Comparison of ENCODE assay signal across 1 cellular context in the genomic region with DNA sequence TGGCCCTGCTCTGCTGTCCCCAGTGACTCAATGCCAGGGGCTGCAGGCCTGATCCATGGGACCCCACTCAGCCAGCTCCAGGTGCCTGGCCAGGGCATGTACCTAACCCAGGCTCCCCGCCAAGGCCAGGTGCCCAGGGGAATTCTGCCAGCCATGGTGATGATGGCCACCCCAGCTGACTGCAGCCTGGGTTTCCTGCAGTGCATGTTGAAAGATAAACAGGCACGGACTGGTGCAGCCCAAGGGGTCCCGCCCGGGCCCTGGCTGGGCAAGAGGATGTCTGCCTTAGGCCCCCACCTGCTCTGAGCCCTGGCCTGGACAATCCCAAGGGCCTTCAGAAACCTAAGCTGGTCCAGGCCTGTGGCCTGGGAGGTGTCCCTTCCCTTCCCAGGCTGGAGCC.
TF ChIP-seq lines count a peak whose summit lies in the region.

No MANE protein-coding gene starts in this region.

TF ChIP-seq in WTC11, 78 proteins besides CTCF, POLR2A, EP300 and RAD21 (continued from another document):
- TF ChIP-seq AFF4 (CRISPR knock-in tag; IDR thresholded peaks at IDR 0.05; ENCODE audit: borderline replicate concordance) = no peak
- no peak for TF ChIP-seq FOXK1 (CRISPR knock-in tag; IDR thresholded peaks at IDR 0.05)
- no peak for TF ChIP-seq ZNF512 (CRISPR knock-in tag; IDR thresholded peaks at IDR 0.05; ENCODE audit: borderline replicate concordance)
- TF ChIP-seq NFYB (CRISPR knock-in tag; conservative IDR thresholded peaks at IDR 0.05; ENCODE audit: low read depth) = no peak
- TF ChIP-seq ARID4B (CRISPR knock-in tag; IDR thresholded peaks at IDR 0.05; ENCODE audit: borderline replicate concordance) = no peak
- no peak for TF ChIP-seq PRDM15 (CRISPR knock-in tag; IDR thresholded peaks at IDR 0.05)
- TF ChIP-seq GRHL2 (CRISPR knock-in tag; IDR thresholded peaks at IDR 0.05; ENCODE audit: insufficient replicate concordance, severe bottlenecking) = no peak
- TF ChIP-seq ZNF423 (CRISPR knock-in tag; IDR thresholded peaks at IDR 0.05) = no peak
- TF ChIP-seq ZSCAN18 (CRISPR knock-in tag; IDR thresholded peaks at IDR 0.05) = no peak
- no peak for TF ChIP-seq HMGA2 (CRISPR knock-in tag; IDR thresholded peaks at IDR 0.05)
- TF ChIP-seq ZMAT4 (CRISPR knock-in tag; IDR thresholded peaks at IDR 0.05) = no peak
- TF ChIP-seq CDX4 (CRISPR knock-in tag; IDR thresholded peaks at IDR 0.05; ENCODE audit: borderline replicate concordance) = no peak
- TF ChIP-seq RELA (CRISPR knock-in tag; IDR thresholded peaks at IDR 0.05; ENCODE audit: borderline replicate concordance) = no peak
- TF ChIP-seq, protein P1, sequence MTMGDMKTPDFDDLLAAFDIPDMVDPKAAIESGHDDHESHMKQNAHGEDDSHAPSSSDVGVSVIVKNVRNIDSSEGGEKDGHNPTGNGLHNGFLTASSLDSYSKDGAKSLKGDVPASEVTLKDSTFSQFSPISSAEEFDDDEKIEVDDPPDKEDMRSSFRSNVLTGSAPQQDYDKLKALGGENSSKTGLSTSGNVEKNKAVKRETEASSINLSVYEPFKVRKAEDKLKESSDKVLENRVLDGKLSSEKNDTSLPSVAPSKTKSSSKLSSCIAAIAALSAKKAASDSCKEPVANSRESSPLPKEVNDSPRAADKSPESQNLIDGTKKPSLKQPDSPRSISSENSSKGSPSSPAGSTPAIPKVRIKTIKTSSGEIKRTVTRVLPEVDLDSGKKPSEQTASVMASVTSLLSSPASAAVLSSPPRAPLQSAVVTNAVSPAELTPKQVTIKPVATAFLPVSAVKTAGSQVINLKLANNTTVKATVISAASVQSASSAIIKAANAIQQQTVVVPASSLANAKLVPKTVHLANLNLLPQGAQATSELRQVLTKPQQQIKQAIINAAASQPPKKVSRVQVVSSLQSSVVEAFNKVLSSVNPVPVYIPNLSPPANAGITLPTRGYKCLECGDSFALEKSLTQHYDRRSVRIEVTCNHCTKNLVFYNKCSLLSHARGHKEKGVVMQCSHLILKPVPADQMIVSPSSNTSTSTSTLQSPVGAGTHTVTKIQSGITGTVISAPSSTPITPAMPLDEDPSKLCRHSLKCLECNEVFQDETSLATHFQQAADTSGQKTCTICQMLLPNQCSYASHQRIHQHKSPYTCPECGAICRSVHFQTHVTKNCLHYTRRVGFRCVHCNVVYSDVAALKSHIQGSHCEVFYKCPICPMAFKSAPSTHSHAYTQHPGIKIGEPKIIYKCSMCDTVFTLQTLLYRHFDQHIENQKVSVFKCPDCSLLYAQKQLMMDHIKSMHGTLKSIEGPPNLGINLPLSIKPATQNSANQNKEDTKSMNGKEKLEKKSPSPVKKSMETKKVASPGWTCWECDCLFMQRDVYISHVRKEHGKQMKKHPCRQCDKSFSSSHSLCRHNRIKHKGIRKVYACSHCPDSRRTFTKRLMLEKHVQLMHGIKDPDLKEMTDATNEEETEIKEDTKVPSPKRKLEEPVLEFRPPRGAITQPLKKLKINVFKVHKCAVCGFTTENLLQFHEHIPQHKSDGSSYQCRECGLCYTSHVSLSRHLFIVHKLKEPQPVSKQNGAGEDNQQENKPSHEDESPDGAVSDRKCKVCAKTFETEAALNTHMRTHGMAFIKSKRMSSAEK (CRISPR knock-in tag; IDR thresholded peaks at IDR 0.05; ENCODE audit: borderline replicate concordance) = no peak
- TF ChIP-seq ESRRA (CRISPR knock-in tag; IDR thresholded peaks at IDR 0.05; ENCODE audit: borderline replicate concordance) = no peak
- TF ChIP-seq NR1H2 (CRISPR knock-in tag; IDR thresholded peaks at IDR 0.05) = no peak
